ENCODE assay signal across 28 cellular contexts in genomic region chr5:93819666-93820065, GRCh38.
"Had no signal": no experiment of that assay in that cellular context is flagged by ENCODE, and none has a peak within 500 bp of the region (broad histone marks: within the 10 kb centered on the region; RNA-seq: fewer than 3 reads in every experiment).

No MANE protein-coding gene starts in this region.

- H3K9me3 Mint-ChIP-seq: activated CD4-positive, alpha-beta memory T cell treated with anti-CD3 and anti-CD28 coated beads, Interleukin-2, amount 10 ng/mL, durations not matched to agents 7 days and 5 days; activated CD4-positive, alpha-beta T cell treated with anti-CD3 and anti-CD28 coated beads, Interleukin-2, amount 10 ng/mL, durations not matched to agents 24 days and 14 days; activated naive CD4-positive, alpha-beta T cell treated with anti-CD3 and anti-CD28 coated beads, Interleukin-2, amount 10 ng/mL, durations not matched to agents 7 days and 5 days had no signal

- H3K27ac Mint-ChIP-seq: activated CD4-positive, alpha-beta memory T cell treated with anti-CD3 and anti-CD28 coated beads, Interleukin-2, amount 10 ng/mL, durations not matched to agents 7 days and 5 days; activated CD4-positive, alpha-beta T cell treated with anti-CD3 and anti-CD28 coated beads, Interleukin-2, amount 10 ng/mL, durations not matched to agents 24 days and 14 days; activated naive CD4-positive, alpha-beta T cell treated with anti-CD3 and anti-CD28 coated beads, Interleukin-2, amount 10 ng/mL, durations not matched to agents 7 days and 5 days; activated naive CD8-positive, alpha-beta T cell treated with anti-CD3 and anti-CD28 coated beads, Interleukin-2, amount 10 ng/mL, durations not matched to agents 7 days and 5 days; activated T-cell treated with anti-CD3 and anti-CD28 coated beads, Interleukin-2, amount 50 U/mL, for 24 hours; mesothelial cell of epicardium; T-helper 17 cell had no signal

- H3K27me3 ChIP-seq: esophagus squamous epithelium, heart right ventricle, right atrium auricular region, testis, transverse colon had no signal

- DNase-seq: activated CD4-positive, alpha-beta memory T cell treated with anti-CD3 and anti-CD28 coated beads, Interleukin-2, amount 10 ng/mL, durations not matched to agents 7 days and 5 days; activated CD4-positive, alpha-beta T cell treated with anti-CD3 and anti-CD28 coated beads, Interleukin-2, amount 10 ng/mL, durations not matched to agents 24 days and 14 days; activated CD4-positive, CD25-positive, alpha-beta regulatory T cell treated with anti-CD3 and anti-CD28 coated beads, Interleukin-2, amount 50 U/mL, for 72 hours; activated CD8-positive, alpha-beta memory T cell treated with anti-CD3 and anti-CD28 coated beads, Interleukin-2, amount 50 U/mL, for 48 hours; activated gamma-delta T cell; activated naive CD4-positive, alpha-beta T cell treated with anti-CD3 and anti-CD28 coated beads, Interleukin-2, amount 10 ng/mL, durations not matched to agents 7 days and 5 days; activated naive CD8-positive, alpha-beta T cell treated with anti-CD3 and anti-CD28 coated beads, Interleukin-2, amount 10 ng/mL, durations not matched to agents 7 days and 5 days; activated T-cell treated with anti-CD3 and anti-CD28 coated beads, Interleukin-2, amount 50 U/mL, for 24 hours; caudate nucleus; cortex of kidney; esophagus squamous epithelium; foreskin melanocyte; heart right ventricle; left cardiac atrium; left ventricle myocardium superior; naive B cell; stimulated activated CD4-positive, alpha-beta T cell treated with anti-CD3 and anti-CD28 coated beads, Interleukin-2, amount 100 ng/mL, for 48 hours; stimulated activated naive CD8-positive, alpha-beta T cell treated with anti-CD3 and anti-CD28 coated beads, Interleukin-15, Interleukin-2, amounts not matched to agents 100 U/mL and 50 U/mL, for 24 hours; T-helper 17 cell; T1000; testis; transverse colon; WERI-Rb-1 had no signal

- FAIRE-seq: astrocyte, keratinocyte had no signal

- H3K4me3 ChIP-seq: esophagus squamous epithelium, heart right ventricle, right atrium auricular region, testis, transverse colon had no signal

- H3K4me1 ChIP-seq: esophagus squamous epithelium, heart right ventricle, right atrium auricular region, testis, transverse colon had no signal

- H3K9me3 ChIP-seq: esophagus squamous epithelium, right atrium auricular region, testis, transverse colon had no signal

- H3K27me3 Mint-ChIP-seq: activated CD4-positive, alpha-beta memory T cell treated with anti-CD3 and anti-CD28 coated beads, Interleukin-2, amount 10 ng/mL, durations not matched to agents 7 days and 5 days; activated CD4-positive, alpha-beta T cell treated with anti-CD3 and anti-CD28 coated beads, Interleukin-2, amount 10 ng/mL, durations not matched to agents 24 days and 14 days; activated naive CD4-positive, alpha-beta T cell treated with anti-CD3 and anti-CD28 coated beads, Interleukin-2, amount 10 ng/mL, durations not matched to agents 7 days and 5 days; activated naive CD8-positive, alpha-beta T cell treated with anti-CD3 and anti-CD28 coated beads, Interleukin-2, amount 10 ng/mL, durations not matched to agents 7 days and 5 days; activated T-cell treated with anti-CD3 and anti-CD28 coated beads, Interleukin-2, amount 50 U/mL, for 24 hours; naive B cell; T-helper 17 cell had no signal

- ATAC-seq: heart right ventricle; left cardiac atrium; left ventricle myocardium superior; stimulated activated naive CD8-positive, alpha-beta T cell treated with anti-CD3 and anti-CD28 coated beads, Interleukin-15, Interleukin-2, amounts not matched to agents 100 U/mL and 50 U/mL, for 24 hours; T-helper 17 cell had no signal

- H3K27ac ChIP-seq: epithelial cell of prostate, esophagus squamous epithelium, heart right ventricle, right atrium auricular region, testis, transverse colon, WERI-Rb-1 had no signal

- H3K4me3 Mint-ChIP-seq: activated CD4-positive, alpha-beta memory T cell treated with anti-CD3 and anti-CD28 coated beads, Interleukin-2, amount 10 ng/mL, durations not matched to agents 7 days and 5 days; activated CD4-positive, alpha-beta T cell treated with anti-CD3 and anti-CD28 coated beads, Interleukin-2, amount 10 ng/mL, durations not matched to agents 24 days and 14 days; activated naive CD4-positive, alpha-beta T cell treated with anti-CD3 and anti-CD28 coated beads, Interleukin-2, amount 10 ng/mL, durations not matched to agents 7 days and 5 days; activated naive CD8-positive, alpha-beta T cell treated with anti-CD3 and anti-CD28 coated beads, Interleukin-2, amount 10 ng/mL, durations not matched to agents 7 days and 5 days; activated T-cell treated with anti-CD3 and anti-CD28 coated beads, Interleukin-2, amount 50 U/mL, for 24 hours; mesothelial cell of epicardium; naive B cell; T-helper 17 cell had no signal

- H3K4me1 Mint-ChIP-seq: activated CD4-positive, alpha-beta memory T cell treated with anti-CD3 and anti-CD28 coated beads, Interleukin-2, amount 10 ng/mL, durations not matched to agents 7 days and 5 days; activated CD4-positive, alpha-beta T cell treated with anti-CD3 and anti-CD28 coated beads, Interleukin-2, amount 10 ng/mL, durations not matched to agents 24 days and 14 days; activated naive CD4-positive, alpha-beta T cell treated with anti-CD3 and anti-CD28 coated beads, Interleukin-2, amount 10 ng/mL, durations not matched to agents 7 days and 5 days; activated naive CD8-positive, alpha-beta T cell treated with anti-CD3 and anti-CD28 coated beads, Interleukin-2, amount 10 ng/mL, durations not matched to agents 7 days and 5 days; mesothelial cell of epicardium; naive B cell; T-helper 17 cell had no signal

- H3K36me3 ChIP-seq: right atrium auricular region, transverse colon, WERI-Rb-1 had no signal
